In the genomic region with DNA sequence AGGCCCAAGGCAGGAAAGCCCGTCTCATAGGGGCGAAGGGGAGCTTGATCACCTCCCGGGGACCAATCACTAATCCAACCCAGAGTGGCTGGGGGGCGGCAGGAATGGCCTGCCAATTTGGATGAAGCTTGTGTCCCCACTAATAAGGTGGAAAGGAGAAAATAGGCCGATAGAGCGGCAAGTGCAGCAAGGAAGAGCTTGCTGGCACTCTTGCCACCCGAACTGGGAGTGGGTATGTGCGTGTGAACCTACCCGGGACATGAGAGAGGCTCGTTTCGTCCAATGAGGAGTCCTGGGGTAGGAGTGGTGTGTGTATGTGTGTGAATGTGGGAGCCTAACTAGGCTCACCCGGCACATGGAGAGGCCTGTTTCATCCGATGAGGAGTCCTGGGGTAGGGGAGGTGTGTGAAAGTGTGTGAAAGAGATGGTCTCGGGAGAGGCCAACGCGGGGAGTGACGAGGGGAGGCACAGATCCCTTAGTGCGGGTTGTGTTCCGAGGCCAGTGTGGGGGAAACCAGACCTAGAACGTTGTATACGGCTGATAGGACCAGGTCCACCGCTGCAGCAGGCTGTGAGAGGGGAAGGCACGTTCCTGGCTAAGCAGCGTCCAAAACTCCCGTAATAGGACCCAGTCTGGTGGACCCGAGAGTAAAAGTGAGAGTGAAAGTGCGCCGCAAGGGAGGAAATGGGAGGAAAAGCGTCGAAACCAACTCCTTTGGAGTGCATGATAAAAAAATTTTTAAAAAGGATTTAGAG, we compare ENCODE assay signal across 1 cellular context.
TF ChIP-seq lines count a peak whose summit lies in the region.

No MANE protein-coding gene starts in this region.

TF ChIP-seq in GM12878, 131 proteins besides CTCF, POLR2A, EP300 and RAD21:
- TF ChIP-seq RUNX3 (IDR thresholded peaks at IDR 0.05; ENCODE audit: low read length), result peak; percentile 46
- TF ChIP-seq MTA2 (IDR thresholded peaks at IDR 0.05; ENCODE audit: low read depth), result 0 out of 2 replicates have a peak, but pooled peaks have one; percentile 25
- TF ChIP-seq, protein P1, sequence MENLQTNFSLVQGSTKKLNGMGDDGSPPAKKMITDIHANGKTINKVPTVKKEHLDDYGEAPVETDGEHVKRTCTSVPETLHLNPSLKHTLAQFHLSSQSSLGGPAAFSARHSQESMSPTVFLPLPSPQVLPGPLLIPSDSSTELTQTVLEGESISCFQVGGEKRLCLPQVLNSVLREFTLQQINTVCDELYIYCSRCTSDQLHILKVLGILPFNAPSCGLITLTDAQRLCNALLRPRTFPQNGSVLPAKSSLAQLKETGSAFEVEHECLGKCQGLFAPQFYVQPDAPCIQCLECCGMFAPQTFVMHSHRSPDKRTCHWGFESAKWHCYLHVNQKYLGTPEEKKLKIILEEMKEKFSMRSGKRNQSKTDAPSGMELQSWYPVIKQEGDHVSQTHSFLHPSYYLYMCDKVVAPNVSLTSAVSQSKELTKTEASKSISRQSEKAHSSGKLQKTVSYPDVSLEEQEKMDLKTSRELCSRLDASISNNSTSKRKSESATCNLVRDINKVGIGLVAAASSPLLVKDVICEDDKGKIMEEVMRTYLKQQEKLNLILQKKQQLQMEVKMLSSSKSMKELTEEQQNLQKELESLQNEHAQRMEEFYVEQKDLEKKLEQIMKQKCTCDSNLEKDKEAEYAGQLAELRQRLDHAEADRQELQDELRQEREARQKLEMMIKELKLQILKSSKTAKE (IDR thresholded peaks at IDR 0.05; ENCODE audit: low read depth, poor library complexity, severe bottlenecking), result no peak
- peak; percentile 51 to 64 for TF ChIP-seq IKZF2 (IDR thresholded peaks at IDR 0.05)
- TF ChIP-seq RFX5 (IDR thresholded peaks at IDR 0.05; ENCODE audit: low read depth, low read length), result no peak
- TF ChIP-seq ETV6 (conservative IDR thresholded peaks at IDR 0.05 in 1 of 2, IDR thresholded peaks at IDR 0.05 in 1 of 2; ENCODE audit: borderline replicate concordance in 1 of 2, low read depth in 1 of 2), result peak in 1 of 2 experiments; percentile 51; a peak in 1 of 4 replicates
- no peak for TF ChIP-seq MXI1 (IDR thresholded peaks at IDR 0.05; ENCODE audit: low read depth, low read length)
- peak; percentile 68; the same call in 1 of the 2 replicates for TF ChIP-seq HDGF (IDR thresholded peaks at IDR 0.05)
- TF ChIP-seq, protein P2, sequence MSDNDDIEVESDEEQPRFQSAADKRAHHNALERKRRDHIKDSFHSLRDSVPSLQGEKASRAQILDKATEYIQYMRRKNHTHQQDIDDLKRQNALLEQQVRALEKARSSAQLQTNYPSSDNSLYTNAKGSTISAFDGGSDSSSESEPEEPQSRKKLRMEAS (IDR thresholded peaks at IDR 0.05; ENCODE audit: low read depth, low read length), result no peak
- TF ChIP-seq RAD51 (IDR thresholded peaks at IDR 0.05), result no peak
- 0 out of 2 replicates have a peak, but pooled peaks have one; percentile 20 for TF ChIP-seq ATF7 (IDR thresholded peaks at IDR 0.05; ENCODE audit: low read depth)
- TF ChIP-seq, protein P3, sequence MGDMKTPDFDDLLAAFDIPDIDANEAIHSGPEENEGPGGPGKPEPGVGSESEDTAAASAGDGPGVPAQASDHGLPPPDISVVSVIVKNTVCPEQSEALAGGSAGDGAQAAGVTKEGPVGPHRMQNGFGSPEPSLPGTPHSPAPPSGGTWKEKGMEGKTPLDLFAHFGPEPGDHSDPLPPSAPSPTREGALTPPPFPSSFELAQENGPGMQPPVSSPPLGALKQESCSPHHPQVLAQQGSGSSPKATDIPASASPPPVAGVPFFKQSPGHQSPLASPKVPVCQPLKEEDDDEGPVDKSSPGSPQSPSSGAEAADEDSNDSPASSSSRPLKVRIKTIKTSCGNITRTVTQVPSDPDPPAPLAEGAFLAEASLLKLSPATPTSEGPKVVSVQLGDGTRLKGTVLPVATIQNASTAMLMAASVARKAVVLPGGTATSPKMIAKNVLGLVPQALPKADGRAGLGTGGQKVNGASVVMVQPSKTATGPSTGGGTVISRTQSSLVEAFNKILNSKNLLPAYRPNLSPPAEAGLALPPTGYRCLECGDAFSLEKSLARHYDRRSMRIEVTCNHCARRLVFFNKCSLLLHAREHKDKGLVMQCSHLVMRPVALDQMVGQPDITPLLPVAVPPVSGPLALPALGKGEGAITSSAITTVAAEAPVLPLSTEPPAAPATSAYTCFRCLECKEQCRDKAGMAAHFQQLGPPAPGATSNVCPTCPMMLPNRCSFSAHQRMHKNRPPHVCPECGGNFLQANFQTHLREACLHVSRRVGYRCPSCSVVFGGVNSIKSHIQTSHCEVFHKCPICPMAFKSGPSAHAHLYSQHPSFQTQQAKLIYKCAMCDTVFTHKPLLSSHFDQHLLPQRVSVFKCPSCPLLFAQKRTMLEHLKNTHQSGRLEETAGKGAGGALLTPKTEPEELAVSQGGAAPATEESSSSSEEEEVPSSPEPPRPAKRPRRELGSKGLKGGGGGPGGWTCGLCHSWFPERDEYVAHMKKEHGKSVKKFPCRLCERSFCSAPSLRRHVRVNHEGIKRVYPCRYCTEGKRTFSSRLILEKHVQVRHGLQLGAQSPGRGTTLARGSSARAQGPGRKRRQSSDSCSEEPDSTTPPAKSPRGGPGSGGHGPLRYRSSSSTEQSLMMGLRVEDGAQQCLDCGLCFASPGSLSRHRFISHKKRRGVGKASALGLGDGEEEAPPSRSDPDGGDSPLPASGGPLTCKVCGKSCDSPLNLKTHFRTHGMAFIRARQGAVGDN (IDR thresholded peaks at IDR 0.05), result 0 out of 2 replicates have a peak, but pooled peaks have one; percentile 20
- TF ChIP-seq IRF4 (IDR thresholded peaks at IDR 0.05; ENCODE audit: low read depth, low read length), result no peak
- peak; percentile 45 to 80; a peak in 2 of 4 replicates for TF ChIP-seq BHLHE40 (IDR thresholded peaks at IDR 0.05; ENCODE audit: borderline replicate concordance in 1 of 2, low read depth in 2 of 2, low read length in 1 of 2)
- no peak for TF ChIP-seq MYB (IDR thresholded peaks at IDR 0.05; ENCODE audit: borderline replicate concordance, low read depth, low read length)
- peak; percentile 53; the same call in 1 of the 2 replicates for TF ChIP-seq SPI1 (IDR thresholded peaks at IDR 0.05; ENCODE audit: borderline replicate concordance, insufficient read depth, low read depth, low read length)
- no peak for TF ChIP-seq RB1 (IDR thresholded peaks at IDR 0.05; ENCODE audit: borderline replicate concordance)
- TF ChIP-seq CREM (IDR thresholded peaks at IDR 0.05; ENCODE audit: low read depth), result peak; percentile 21; the same call in 1 of the 2 replicates
- peak; percentile 68; the same call in 1 of the 2 replicates for TF ChIP-seq EED (IDR thresholded peaks at IDR 0.05; ENCODE audit: low read depth)
- TF ChIP-seq IKZF1 (conservative IDR thresholded peaks at IDR 0.05), result peak; percentile 46; the same call in 1 of the 2 replicates
- TF ChIP-seq YBX1 (IDR thresholded peaks at IDR 0.05), result no peak
- TF ChIP-seq ZNF622 (IDR thresholded peaks at IDR 0.05), result no peak
- TF ChIP-seq PAX8 (IDR thresholded peaks at IDR 0.05), result no peak
- TF ChIP-seq MEF2B (IDR thresholded peaks at IDR 0.05; ENCODE audit: partially characterized antibody, poor library complexity, severe bottlenecking), result peak; percentile 17
- no peak for TF ChIP-seq RBBP5 (conservative IDR thresholded peaks at IDR 0.05)
